ENCODE assay signal across 8 cellular contexts in the genomic region with DNA sequence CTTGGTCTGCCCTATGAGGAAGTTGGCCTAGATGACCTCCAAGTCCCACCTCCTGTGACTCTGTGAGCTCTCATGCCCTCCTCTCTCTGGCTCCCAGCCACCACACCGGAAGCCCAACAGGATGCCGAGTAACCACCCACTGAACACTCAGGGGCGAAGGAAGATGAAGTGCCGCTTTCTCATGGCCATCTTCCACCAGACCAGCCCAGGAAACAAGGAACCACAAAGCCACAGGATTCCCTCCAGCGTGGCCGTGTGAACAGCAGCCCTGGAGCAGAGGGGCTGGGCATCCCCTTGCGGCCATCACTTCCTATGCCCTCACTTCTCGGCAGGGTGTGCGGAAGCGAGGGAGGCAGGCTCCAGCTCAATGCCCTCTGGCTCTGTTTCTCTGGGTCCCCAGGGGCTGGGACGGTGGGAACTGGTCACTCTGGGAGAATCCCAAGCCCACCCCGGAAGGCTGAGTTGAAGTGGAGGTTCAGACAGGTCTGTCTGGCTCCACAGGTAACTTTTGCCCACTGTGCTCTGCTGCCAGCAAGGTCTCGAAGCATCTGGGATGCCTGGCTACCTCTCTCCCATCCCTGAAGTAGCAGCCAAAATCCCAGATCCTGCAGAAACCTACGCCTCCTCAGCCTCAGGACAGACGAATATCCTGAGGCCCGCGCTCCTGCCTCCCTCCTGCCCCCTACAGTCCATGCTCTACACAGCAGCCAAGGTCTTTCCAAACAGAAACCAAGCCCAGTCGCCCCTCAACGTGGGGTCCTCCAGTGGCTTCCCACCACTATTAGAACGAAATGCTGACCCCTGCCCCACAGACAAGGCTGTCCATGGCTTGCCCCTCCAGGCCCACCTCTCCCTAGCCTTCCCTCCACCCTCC. TPM values are rescaled to one million over a fixed set of nuclear protein-coding genes. Genes with fewer than 3 reads are reported as not detected.
A peak's percentile ranks its signal among the peaks of the same experiment; 100 is the strongest.
DNase-seq lines count a peak whose midpoint lies in the region; ATAC-seq, FAIRE-seq and TF ChIP-seq lines count a peak whose summit lies in the region.

No MANE protein-coding gene starts in this region.

- H3K79me1 ChIP-seq in H1 (ENCODE audit: low read depth, low read length): peaks cover 5% of the 10 kb centered on the region

- peak; percentile 90 to 96 (median 93) for TF ChIP-seq CTCF in H1 (IDR thresholded peaks at IDR 0.05; ENCODE audit: control extremely low read depth in 1 of 3, insufficient read depth in 1 of 3, low read depth in 1 of 3, low read length in 3 of 3)

- TF ChIP-seq RAD21 in H1 (IDR thresholded peaks at IDR 0.05 in 1 of 2, conservative IDR thresholded peaks at IDR 0.05 in 1 of 2; ENCODE audit: low read depth in 2 of 2, low read length in 2 of 2): peak; percentile 75 to 86

- no peaks in the 10 kb centered on the region for H3K36me3 ChIP-seq in H1 (ENCODE audit: control insufficient read depth in 2 of 4, insufficient read depth in 4 of 4, low read length in 3 of 4)
- peaks cover 7% of the 10 kb centered on the region for H3K36me3 ChIP-seq in muscle layer of colon (ENCODE audit: insufficient read depth, low read length)

- peaks cover 10 to 31% (median 20%) of the 10 kb centered on the region in 4 experiments for H3K4me1 ChIP-seq in H1 (replicated peaks in 1 of 4; ENCODE audit: control insufficient read depth in 3 of 4, insufficient read depth in 4 of 4, low read length in 3 of 4)
- peaks cover 89% of the 10 kb centered on the region for H3K4me1 ChIP-seq in muscle layer of colon (ENCODE audit: insufficient read depth, low read length)

- H2AK5ac ChIP-seq in H1 (ENCODE audit: low read depth, low read length): peak overlapping the region; percentile 77

- POLR2A ChIA-PET in H1 (lab: Charles Lee; ENCODE audit: partially characterized antibody): interaction anchor here (1.1 to 1.6 kb wide), 5 partner anchors 9 to 80 kb away, joined by 3 to 6 read pairs (median 4); no protein-coding TSS in a partner anchor

- no peak overlapping the region for H3K56ac ChIP-seq in H1 (replicated peaks; ENCODE audit: insufficient read length, low read depth, low read length)

- H3K9ac ChIP-seq in H1 (replicated peaks in 1 of 4; ENCODE audit: extremely low read depth in 1 of 4, low read depth in 3 of 4, low read length in 3 of 4) (no peak overlapping the region; a peak in 1 of 7 replicates), muscle layer of colon (ENCODE audit: low read length) (peak overlapping the region; percentile 41)

- H2BK12ac ChIP-seq in H1 (ENCODE audit: low read depth, low read length): peak overlapping the region; percentile 82

- peak overlapping the region; percentile 9 for H3K4ac ChIP-seq in H1 (replicated peaks; ENCODE audit: insufficient read length, low read depth, low read length)

- H3K4me2 ChIP-seq in H1 (ENCODE audit: insufficient read depth in 1 of 2, low read depth in 2 of 2, low read length in 2 of 2): peak overlapping the region; percentile 29 to 58

- peak overlapping the region; percentile 74 for H2BK15ac ChIP-seq in H1 (ENCODE audit: low read length)

- peak; percentile 41; the same call in 1 of the 2 replicates for TF ChIP-seq POLR2A in GM12892 (IDR thresholded peaks at IDR 0.05; ENCODE audit: low read depth, low read length)
- TF ChIP-seq POLR2A in H1 (IDR thresholded peaks at IDR 0.05; ENCODE audit: control extremely low read depth in 1 of 2, low read depth in 2 of 2, low read length in 2 of 2): no peak

- H4K8ac ChIP-seq in H1 (ENCODE audit: extremely low read depth, insufficient read depth, low read length): no peak overlapping the region

- peak overlapping the region; percentile 16 for H4K5ac ChIP-seq in H1 (ENCODE audit: insufficient read length, low read depth, low read length)

- peak; percentile 79 for ATAC-seq in HG02678 (IDR thresholded peaks at IDR 0.05; ENCODE audit: unreplicated experiment)

- H2BK20ac ChIP-seq in H1 (ENCODE audit: low read length): 0 out of 2 replicates have a peak overlapping the region, but pooled peaks have one; percentile 23

- H3K4me3 ChIP-seq in H1 (ENCODE audit: extremely low read depth in 1 of 4, insufficient read depth in 2 of 4, low read depth in 3 of 4, low read length in 4 of 4) (peak overlapping the region in 3 of 4 experiments; percentile 19 to 45 (median 29); a peak in 6 of 8 replicates), muscle layer of colon (ENCODE audit: low read depth in 1 of 2, low read length in 2 of 2) (peak overlapping the region; percentile 27 to 39)

- 55% methylated on average over 20 of the region's 20 CpGs; no CpG with 5 or more reads in 1 of the 2 experiments for WGBS in H1 (ENCODE audit: extremely low coverage in 1 of 2, insufficient coverage in 1 of 2, insufficient read length in 1 of 2, insufficient replicate concordance in 2 of 2, low coverage in 1 of 2, low lambda C conversion rate in 2 of 2, missing lambda C conversion rate in 1 of 2), 2 experiments

- H3K9me3 ChIP-seq in H1 (ENCODE audit: insufficient read depth in 2 of 2, low read depth in 1 of 2, low read length in 1 of 2) (no peaks in the 10 kb centered on the region), muscle layer of colon (ENCODE audit: low read length) (no peaks in the 10 kb centered on the region)

- H2BK5ac ChIP-seq in H1 (ENCODE audit: low read depth, low read length): peak overlapping the region; percentile 54

- CTCF ChIA-PET in H1 (lab: Charles Lee; ENCODE audit: partially characterized antibody): interaction anchor here (0.5 to 12.5 kb wide), 32 partner anchors 10 to 617 kb away, joined by 3 to 168 read pairs (median 5); partner anchors contain the start of gene ECE1

- peak overlapping the region; percentile 70 for H4K91ac ChIP-seq in H1 (replicated peaks; ENCODE audit: insufficient read length, low read length)

- H2BK120ac ChIP-seq in H1 (replicated peaks; ENCODE audit: low read depth, low read length): no peak overlapping the region

- H3K27ac ChIP-seq in H1 (ENCODE audit: low read depth, low read length) (no peak overlapping the region), muscle layer of colon (ENCODE audit: low read depth, low read length) (peak overlapping the region; percentile 41)

- H3K18ac ChIP-seq in H1 (ENCODE audit: extremely low read depth, low read length): peak overlapping the region; percentile 99

- no peak for TF ChIP-seq EP300 in H1 (IDR thresholded peaks at IDR 0.05; ENCODE audit: borderline replicate concordance in 1 of 2, low read depth in 2 of 2, low read length in 2 of 2)

- FAIRE-seq in GM12892 (lab: Jason Lieb, UNC) (peak; percentile 90), H1 (lab: Jason Lieb, UNC) (no peak)

- no peak overlapping the region for H3K23ac ChIP-seq in H1 (ENCODE audit: insufficient read length)

- no peak overlapping the region for H3K14ac ChIP-seq in H1 (ENCODE audit: insufficient read length)

- H2AFZ ChIP-seq in H1 (ENCODE audit: low read length): no peak overlapping the region

- H3K79me2 ChIP-seq in H1 (ENCODE audit: control insufficient read depth in 1 of 2, insufficient read depth in 2 of 2, low read length in 2 of 2): peaks cover 0 to 5% of the 10 kb centered on the region in 2 experiments; a peak in 1 of 4 replicates

- H3K27me3 ChIP-seq in H1 (replicated peaks in 1 of 4; ENCODE audit: control insufficient read depth in 3 of 4, extremely low read depth in 1 of 4, insufficient read depth in 3 of 4, low read length in 3 of 4) (no peaks in the 10 kb centered on the region; a peak in 1 of 7 replicates), muscle layer of colon (ENCODE audit: control insufficient read depth in 1 of 2, insufficient read depth in 2 of 2, low read length in 2 of 2) (no peaks in the 10 kb centered on the region)

- peaks cover 4 to 19% of the 10 kb centered on the region in 2 experiments for H4K20me1 ChIP-seq in H1 (replicated peaks in 1 of 2; ENCODE audit: control insufficient read depth in 1 of 2, insufficient read depth in 2 of 2, low read length in 2 of 2)

- peak; percentile 63 for DNase-seq in GM12892 (ENCODE audit: insufficient read length)
- DNase-seq in NCI-H510A treated with DMSO at 0.1 percent for 48 hours (lab: John Stamatoyannopoulos, UW): peak; percentile 36
- DNase-seq in activated CD8-positive, alpha-beta memory T cell treated with anti-CD3 and anti-CD28 coated beads for 1 hour (ENCODE audit: extremely low read depth in 1 of 2, low read depth in 1 of 2): peak; percentile 42 to 65
- peak in 1 of 2 experiments; percentile 89 for DNase-seq in H1 (ENCODE audit: low read depth in 1 of 2, low spot score in 2 of 2)
- peak; percentile 60 to 83 for DNase-seq in stimulated activated CD8-positive, alpha-beta memory T cell treated with anti-CD3 and anti-CD28 coated beads, Interleukin-7, amount 100 ng/mL, for 48 hours (ENCODE audit: extremely low read depth in 1 of 2, low read depth in 1 of 2)
- DNase-seq in OCI-M2 (lab: John Stamatoyannopoulos, UW; ENCODE audit: unreplicated experiment): no peak

- H3K23me2 ChIP-seq in H1 (ENCODE audit: low read depth, low read length): no peaks in the 10 kb centered on the region

TF ChIP-seq in H1, 55 proteins besides CTCF, POLR2A, EP300 and RAD21:
- TF ChIP-seq E2F6 (IDR thresholded peaks at IDR 0.05): 0 out of 2 replicates have a peak, but pooled peaks have one; percentile 7
- no peak for TF ChIP-seq MAFK (IDR thresholded peaks at IDR 0.05; ENCODE audit: low read depth, low read length)
- no peak for TF ChIP-seq JUND (IDR thresholded peaks at IDR 0.05; ENCODE audit: low read length)
- TF ChIP-seq MAX (IDR thresholded peaks at IDR 0.05): peak; percentile 40; the same call in 1 of the 2 replicates

RNA-seq across cellular contexts. Expression of gene ECE1, which starts 44.2 kb away (rescaled TPM):
- polyA plus RNA-seq in GM12892 (2012; ENCODE audit: missing spikeins): 16.7 TPM
- total RNA-seq in H1 (2021; fragmentation: NEBNext Ultra II Directional; extraction: Animal tissue kit (Norgen Biotek cat#: 25700)): 36.8 and 37.1 TPM in 2 replicates
- polyA plus RNA-seq in H1 (2011; rRNA removed): 21.4 and 26.7 TPM in 2 replicates
- polyA plus RNA-seq in H1 (2011; cell fraction: cytosol; rRNA removed): 15.9 TPM
- 24.2 TPM for polyA plus RNA-seq in H1 (2011; cell fraction: nucleus; rRNA removed)
- 23.4 to 31.1 TPM (median 26.4 TPM) in 4 replicates for polyA plus RNA-seq in H1 (2012, experiment 1 of 2)
- 17.3 TPM for polyA plus RNA-seq in H1 (2012, experiment 2 of 2)
- polyA plus RNA-seq in H1 (2013, experiment 1 of 2): 44.8 TPM
- 44.6 TPM for polyA plus RNA-seq in H1 (2013, experiment 2 of 2)
- 23.9 and 27.9 TPM in 2 replicates for polyA minus RNA-seq in H1 (2011; rRNA and poly(A)+ RNA removed)
- 13.4 TPM for polyA minus RNA-seq in H1 (2011; cell fraction: cytosol; rRNA and poly(A)+ RNA removed)
- 12.3 TPM for polyA minus RNA-seq in H1 (2011; cell fraction: nucleus; rRNA and poly(A)+ RNA removed)
